Comparison of ENCODE assay signal across 21 cellular contexts in the genomic region with DNA sequence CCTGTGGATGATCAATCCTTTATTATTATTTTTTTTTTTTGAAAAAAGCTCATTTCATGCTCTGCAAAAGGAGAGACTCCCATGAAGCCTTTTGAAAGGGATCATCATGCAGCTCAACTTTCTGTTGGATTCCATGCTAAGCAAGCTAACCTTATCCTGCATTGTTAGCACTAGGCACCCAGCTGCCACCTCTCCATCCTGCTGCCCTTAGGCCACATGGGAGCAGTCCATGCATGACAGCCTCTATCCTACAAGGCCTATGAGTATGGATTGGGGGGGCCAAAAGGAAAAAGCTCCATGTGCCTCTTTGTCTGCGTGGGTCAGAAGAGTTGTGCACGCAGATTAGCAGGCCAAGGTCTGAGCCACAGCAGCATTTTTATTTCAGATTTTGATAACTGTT. TPM values are rescaled to one million over a fixed set of nuclear protein-coding genes. Genes with fewer than 3 reads are reported as not detected.
DNase-seq lines count a peak whose midpoint lies in the region; ATAC-seq, FAIRE-seq and TF ChIP-seq lines count a peak whose summit lies in the region.
"Had no signal": no experiment of that assay in that cellular context is flagged by ENCODE, and none has a peak within 500 bp of the region (broad histone marks: within the 10 kb centered on the region; RNA-seq: fewer than 3 reads in every experiment).

No MANE protein-coding gene starts in this region.

- peak; percentile 73 for ATAC-seq in WTC11
- ATAC-seq in HepG2: no peak
- ATAC-seq: Right ventricle myocardium inferior had no signal

- H3K4me1 ChIP-seq in HUES48 (ENCODE audit: control insufficient read depth, insufficient read depth, low read length) (peaks cover 31% of the 10 kb centered on the region), mesendoderm (ENCODE audit: control insufficient read depth, low read depth, low read length) (no peaks in the 10 kb centered on the region), HepG2 (ENCODE audit: insufficient read depth, low read length) (no peaks in the 10 kb centered on the region), neuronal stem cell (ENCODE audit: control insufficient read depth in 2 of 2, insufficient read depth in 1 of 2, low read depth in 1 of 2, low read length in 2 of 2) (no peaks in the 10 kb centered on the region)

- H3K36me3 Mint-ChIP-seq in WTC11: peaks cover 12% of the 10 kb centered on the region

- TF ChIP-seq EP300 in HepG2 (IDR thresholded peaks at IDR 0.05; ENCODE audit: low read depth in 2 of 2, low read length in 2 of 2) (no peak), HepG2 (CRISPR knock-in tag; IDR thresholded peaks at IDR 0.05; ENCODE audit: borderline replicate concordance) (no peak)

- no peak overlapping the region for H2BK5ac ChIP-seq in mesendoderm (ENCODE audit: low read length)
- H2BK5ac ChIP-seq in neuronal stem cell (ENCODE audit: low read length): no peak overlapping the region

- H4K20me1 ChIP-seq in HepG2 (ENCODE audit: insufficient read depth, low read length): no peaks in the 10 kb centered on the region

- H4K5ac ChIP-seq in mesendoderm (ENCODE audit: low read length): no peak overlapping the region

- no peak for TF ChIP-seq RAD21 in HepG2 (CRISPR knock-in tag; IDR thresholded peaks at IDR 0.05)

- no peak overlapping the region for H4K91ac ChIP-seq in neuronal stem cell (ENCODE audit: low read depth, low read length, poor library complexity)

- no peak for FAIRE-seq in HepG2 (lab: Jason Lieb, UNC)
- FAIRE-seq: HTR-8/SVneo, RCC 7860 had no signal

- H3K18ac ChIP-seq in mesendoderm (ENCODE audit: low read length) (no peak overlapping the region), neuronal stem cell (ENCODE audit: low read length) (no peak overlapping the region)

- no peak overlapping the region for H2BK120ac ChIP-seq in mesendoderm (ENCODE audit: low read depth, low read length)
- no peak overlapping the region for H2BK120ac ChIP-seq in neuronal stem cell (ENCODE audit: low read depth, low read length)

- H3K27me3 ChIP-seq in HUES48 (ENCODE audit: control insufficient read depth, insufficient read depth, low read length) (no peaks in the 10 kb centered on the region), mesendoderm (ENCODE audit: insufficient read depth, low read length, poor library complexity) (no peaks in the 10 kb centered on the region), HepG2 (ENCODE audit: control insufficient read depth in 1 of 2, insufficient read depth in 2 of 2, low read length in 2 of 2) (no peaks in the 10 kb centered on the region), neuronal stem cell (ENCODE audit: control insufficient read depth in 3 of 3, insufficient read depth in 3 of 3, low read depth in 1 of 3, low read length in 3 of 3) (no peaks in the 10 kb centered on the region)

- H2BK15ac ChIP-seq in mesendoderm (replicated peaks; ENCODE audit: low read depth) (no peak overlapping the region), neuronal stem cell (ENCODE audit: low read length) (no peak overlapping the region)

- H3K9me3 ChIP-seq in HUES48 (ENCODE audit: control insufficient read depth, insufficient read depth, low read length) (no peaks in the 10 kb centered on the region), HepG2 (ENCODE audit: low read length) (no peaks in the 10 kb centered on the region), neuronal stem cell (replicated peaks in 1 of 2; ENCODE audit: control insufficient read depth in 2 of 2, insufficient read depth in 1 of 2, low read depth in 1 of 2, low read length in 2 of 2) (no peaks in the 10 kb centered on the region)

- no peak overlapping the region for H3K4me3 Mint-ChIP-seq in WTC11
- H3K4me3 Mint-ChIP-seq: CD14-positive monocyte had no signal

- H2AK5ac ChIP-seq in mesendoderm (ENCODE audit: low read length) (no peak overlapping the region), neuronal stem cell (ENCODE audit: low read depth, low read length) (no peak overlapping the region)

- H3K36me3 ChIP-seq in HUES48 (ENCODE audit: control insufficient read depth, insufficient read depth, low read length) (peaks cover 44% of the 10 kb centered on the region), mesendoderm (ENCODE audit: control insufficient read depth, insufficient read depth, low read length) (no peaks in the 10 kb centered on the region), HepG2 (replicated peaks in 1 of 2; ENCODE audit: control insufficient read depth in 1 of 2, insufficient read depth in 2 of 2, low read length in 2 of 2) (peaks cover 8 to 40% of the 10 kb centered on the region in 2 experiments; a peak in 4 of 5 replicates), neuronal stem cell (replicated peaks in 1 of 2; ENCODE audit: control insufficient read depth in 2 of 2, insufficient read depth in 2 of 2, low read length in 2 of 2) (peaks cover 4 to 84% of the 10 kb centered on the region in 2 donors)

- H3K9me3 Mint-ChIP-seq in WTC11: no peaks in the 10 kb centered on the region
- H3K9me3 Mint-ChIP-seq: CD14-positive monocyte had no signal

- no peaks in the 10 kb centered on the region for H3K79me1 ChIP-seq in mesendoderm (ENCODE audit: low read length)
- H3K79me1 ChIP-seq in neuronal stem cell (ENCODE audit: low read depth, low read length): no peaks in the 10 kb centered on the region

- no CpG with 5 or more reads among the region's 2 CpGs for WGBS in mesendoderm (ENCODE audit: extremely low coverage, insufficient coverage, low lambda C conversion rate)
- 98% methylated on average over 2 of the region's 2 CpGs for WGBS in HepG2 (ENCODE audit: low lambda C conversion rate)
- WGBS in neuronal stem cell (ENCODE audit: extremely low coverage in 2 of 2, insufficient read length in 2 of 2, insufficient replicate concordance in 1 of 2), 2 donors: no CpG with 5 or more reads among the region's 2 CpGs

- TF ChIP-seq CTCF in WTC11 (IDR thresholded peaks at IDR 0.05) (no peak), HepG2 (CRISPR knock-in tag; IDR thresholded peaks at IDR 0.05) (no peak)

- peaks cover 28% of the 10 kb centered on the region for H3K4me1 Mint-ChIP-seq in WTC11
- H3K4me1 Mint-ChIP-seq: CD14-positive monocyte had no signal

- BruUV-seq in HepG2 (replicated peaks; lab: Mats Ljungman, UMichigan): no TSS peak

- H3K4ac ChIP-seq in mesendoderm (ENCODE audit: low read depth, low read length): no peak overlapping the region
- H3K4ac ChIP-seq in neuronal stem cell (ENCODE audit: low read length): no peak overlapping the region

- H2AFZ ChIP-seq in HepG2 (ENCODE audit: low read length) (no peak overlapping the region), neuronal stem cell (ENCODE audit: low read length) (no peak overlapping the region)

- no peak overlapping the region for H2BK12ac ChIP-seq in neuronal stem cell (ENCODE audit: low read length)

- POLR2A ChIA-PET in WTC11 (lab: Charles Lee): interaction anchor here (0.6 kb wide), 1 partner anchor 10 kb away, joined by 5 read pairs; no protein-coding TSS in a partner anchor
- POLR2A ChIA-PET in HepG2 (lab: Yijun Ruan, JAX): no interaction called here

- H4K8ac ChIP-seq in mesendoderm (ENCODE audit: low read depth, low read length) (no peak overlapping the region), neuronal stem cell (ENCODE audit: low read depth, low read length) (no peak overlapping the region)

- H3K4me2 ChIP-seq in mesendoderm (ENCODE audit: low read length) (no peak overlapping the region), HepG2 (ENCODE audit: low read depth, low read length) (no peak overlapping the region), neuronal stem cell (ENCODE audit: insufficient read depth, low read length, poor library complexity, severe bottlenecking) (no peak overlapping the region)

- H3K56ac ChIP-seq in mesendoderm (ENCODE audit: low read length): no peak overlapping the region

- in situ Hi-C loops in HepG2 (cut with HindIII; ENCODE audit: extremely low pct_ligation_motif_present, low pct_unique_long_range_greater_than_20kb): no loop called here

- H3K9ac ChIP-seq in HUES48 (ENCODE audit: low read depth, low read length) (no peak overlapping the region), mesendoderm (ENCODE audit: low read length) (no peak overlapping the region), HepG2 (ENCODE audit: insufficient read depth, low read depth, low read length) (no peak overlapping the region), neuronal stem cell (ENCODE audit: low read depth, low read length, poor library complexity) (no peak overlapping the region)

- no peaks in the 10 kb centered on the region for H3K27me3 Mint-ChIP-seq in WTC11 (ENCODE audit: low read depth)

- peak; percentile 14 for DNase-seq in DMS53 (lab: John Stamatoyannopoulos, UW)
- DNase-seq in DMS53 treated with DMSO at 0.1 percent for 48 hours (lab: John Stamatoyannopoulos, UW; ENCODE audit: unreplicated experiment): no peak
- DNase-seq in WTC11 (ENCODE audit: low spot score): no peak
- DNase-seq in mesendoderm: peak; percentile 18
- no peak for DNase-seq in HepG2 (ENCODE audit: low spot score)
- DNase-seq in mucosa of gallbladder (ENCODE audit: low spot score): no peak
- DNase-seq in neuronal stem cell (ENCODE audit: low spot score): no peak
- DNase-seq: DMS 273 treated with DMSO at 0.1 percent for 48 hours, GF-D8, HCEC 1CT, NCI-H1092 treated with DMSO at 0.1 percent for 48 hours, NCI-H1694, NCI-H2081 treated with DMSO at 0.1 percent for 48 hours, NCI-H526 had no signal

- H3K4me3 ChIP-seq in HUES48 (ENCODE audit: low read depth, low read length): no peak overlapping the region
- no peak overlapping the region for H3K4me3 ChIP-seq in mesendoderm (ENCODE audit: low read length)
- H3K4me3 ChIP-seq in HepG2 (replicated peaks in 1 of 3; ENCODE audit: insufficient read depth in 1 of 3, low read depth in 2 of 3, low read length in 3 of 3): no peak overlapping the region
- no peak overlapping the region for H3K4me3 ChIP-seq in neuronal stem cell (ENCODE audit: low read length in 2 of 2)
- H3K4me3 ChIP-seq: SK-N-MC had no signal

- CTCF ChIA-PET in WTC11 (lab: Charles Lee): interaction anchor here (1.0 to 1.4 kb wide), 5 partner anchors 59 to 401 kb away, joined by 3 to 5 read pairs (median 5); no protein-coding TSS in a partner anchor
- CTCF ChIA-PET in HepG2 (lab: Yijun Ruan, JAX; ENCODE audit: low intra/inter-chr PET ratio, low total read pairs): no interaction called here

- H3K14ac ChIP-seq in neuronal stem cell (ENCODE audit: low read length): no peak overlapping the region

- TF ChIP-seq POLR2A in HepG2 (IDR thresholded peaks at IDR 0.05; ENCODE audit: insufficient read depth in 1 of 2, low read depth in 2 of 2, low read length in 2 of 2): no peak

- peak overlapping the region; percentile 59 for H3K27ac ChIP-seq in HUES48 (ENCODE audit: low read depth, low read length)
- no peak overlapping the region for H3K27ac ChIP-seq in mesendoderm (ENCODE audit: low read depth, low read length)
- no peak overlapping the region for H3K27ac ChIP-seq in HepG2 (ENCODE audit: extremely low read length, insufficient read depth, low read length)
- H3K27ac ChIP-seq in neuronal stem cell (replicated peaks; ENCODE audit: low read length): no peak overlapping the region
- H3K27ac ChIP-seq: 22Rv1 had no signal

- intact Hi-C loops in HepG2 (cut with micrococcal nuclease; ENCODE audit: unreplicated experiment): no loop called here

- H3K23ac ChIP-seq in mesendoderm (ENCODE audit: low read length) (no peak overlapping the region), neuronal stem cell (ENCODE audit: low read depth, low read length, poor library complexity) (no peak overlapping the region)

- no peaks in the 10 kb centered on the region for H3K79me2 ChIP-seq in mesendoderm (ENCODE audit: control insufficient read depth, insufficient read depth, low read length)
- no peaks in the 10 kb centered on the region for H3K79me2 ChIP-seq in HepG2 (ENCODE audit: insufficient read depth, low read length)

- H3K27ac Mint-ChIP-seq in WTC11: no peak overlapping the region

RNA-seq across cellular contexts. Expression of gene SMNDC1, which starts 19.2 kb away (rescaled TPM):
- total RNA-seq in WTC11 (2021) (37.7 to 55.9 TPM (median 40.2 TPM) in 3 replicates), HepG2 (2016; rRNA removed; fragmentation: Illumina TruSeq; extraction: Trizol) (8.9 and 15.3 TPM in 2 replicates), mucosa of gallbladder (26.6 TPM)
- 44.4 TPM for polyA plus RNA-seq in mesendoderm (2013, experiment 1 of 2)
- polyA plus RNA-seq in mesendoderm (2013, experiment 2 of 2): 44.1 TPM
- total RNA-seq in HepG2 (2016; cell fraction: cytosol; rRNA removed; fragmentation: Illumina TruSeq; extraction: Trizol; ENCODE audit: low read depth): 1.5 and 2.5 TPM in 2 replicates
- 9.3 and 15.3 TPM in 2 replicates for total RNA-seq in HepG2 (2016; cell fraction: insoluble cytoplasmic fraction; rRNA removed; fragmentation: Illumina TruSeq; extraction: Trizol)
- 4.9 and 5.5 TPM in 2 replicates for total RNA-seq in HepG2 (2016; cell fraction: membrane; rRNA removed; fragmentation: Illumina TruSeq; extraction: Trizol)
- 20.1 and 21.4 TPM in 2 replicates for total RNA-seq in HepG2 (2016; cell fraction: nucleus; rRNA removed; fragmentation: Illumina TruSeq; extraction: Trizol)
- 6.9 and 7.8 TPM in 2 replicates for polyA plus RNA-seq in HepG2 (2011; rRNA removed)
- polyA plus RNA-seq in HepG2 (2011; cell fraction: cytosol; rRNA removed): 3.7 and 6.5 TPM in 2 replicates
- polyA plus RNA-seq in HepG2 (2011; cell fraction: nucleus; rRNA removed): 5.7 and 5.8 TPM in 2 replicates
- polyA plus RNA-seq in HepG2 (2012): 17.7 and 22.3 TPM in 2 replicates
- 2.4 and 2.6 TPM in 2 replicates for polyA plus RNA-seq in HepG2 (2016; cell fraction: cytosol; fragmentation: Illumina TruSeq; extraction: Trizol; ENCODE audit: low read depth)
- polyA plus RNA-seq in HepG2 (2016; cell fraction: insoluble cytoplasmic fraction; fragmentation: Illumina TruSeq; extraction: Trizol; ENCODE audit: low read depth): 31.2 and 41.1 TPM in 2 replicates
- polyA plus RNA-seq in HepG2 (2016; cell fraction: membrane; fragmentation: Illumina TruSeq; extraction: Trizol; ENCODE audit: low read depth): 5.8 and 6.7 TPM in 2 replicates
- polyA plus RNA-seq in HepG2 (2016; cell fraction: nucleus; fragmentation: Illumina TruSeq; extraction: Trizol; ENCODE audit: insufficient read depth, low read depth): 37.3 and 41.9 TPM in 2 replicates
- 1.5 and 2.2 TPM in 2 replicates for polyA minus RNA-seq in HepG2 (2011; rRNA and poly(A)+ RNA removed; ENCODE audit: low replicate concordance)
- polyA minus RNA-seq in HepG2 (2011; cell fraction: cytosol; rRNA and poly(A)+ RNA removed): 8.6 and 10.4 TPM in 2 replicates
- 30.1 and 30.3 TPM in 2 replicates for polyA minus RNA-seq in HepG2 (2011; cell fraction: nucleus; rRNA and poly(A)+ RNA removed)
- polyA plus RNA-seq in neuronal stem cell (2013, experiment 1 of 2): 35.7 TPM
- polyA plus RNA-seq in neuronal stem cell (2013, experiment 2 of 2): 37.9 TPM

Comparison
In these comparisons a context has a peak if more than half of its experiments do, and no peak if none do; other contexts are left out.
1. DNase-seq: peak in DMS53 (single experiment) and mesendoderm (single experiment); none in DMS53 treated with DMSO at 0.1 percent for 48 hours (single experiment), WTC11 (single experiment), HepG2 (single experiment), mucosa of gallbladder (single experiment) and neuronal stem cell (single experiment).